In genomic region chr1:41355356-41355755, GRCh38 we compare ENCODE assay signal across 18 cellular contexts. TPM values are rescaled to one million over a fixed set of nuclear protein-coding genes. Genes with fewer than 3 reads are reported as not detected.
"Had no signal": no experiment of that assay in that cellular context is flagged by ENCODE, and none has a peak within 500 bp of the region (broad histone marks: within the 10 kb centered on the region; RNA-seq: fewer than 3 reads in every experiment).

No MANE protein-coding gene starts in this region.

- FAIRE-seq: endothelial cell of umbilical vein had no signal

- H3K4me3 Mint-ChIP-seq: activated CD4-positive, alpha-beta T cell treated with anti-CD3 and anti-CD28 coated beads, Interleukin-2, amount 10 ng/mL, durations not matched to agents 24 days and 14 days; immature natural killer cell; naive thymus-derived CD8-positive, alpha-beta T cell had no signal

- H3K9me3 Mint-ChIP-seq: activated CD4-positive, alpha-beta T cell treated with anti-CD3 and anti-CD28 coated beads, Interleukin-2, amount 10 ng/mL, durations not matched to agents 24 days and 14 days; activated T-helper 2 cell treated with anti-CD3 and anti-CD28 coated beads, Interferon-gamma antibody, Interleukin-2, Interleukin-4, amounts not matched to agents 10 μg/mL and 5 μg/mL and 100 μg/mL, durations not matched to agents 14 hours and 24 hours and 36 hours; immature natural killer cell; naive thymus-derived CD8-positive, alpha-beta T cell had no signal

- H3K4me1 Mint-ChIP-seq: activated CD4-positive, alpha-beta T cell treated with anti-CD3 and anti-CD28 coated beads, Interleukin-2, amount 10 ng/mL, durations not matched to agents 24 days and 14 days had no signal

- H3K36me3 Mint-ChIP-seq: naive thymus-derived CD8-positive, alpha-beta T cell had no signal

- H3K27ac ChIP-seq: ascending aorta, esophagus muscularis mucosa, tibial nerve had no signal

- H3K9me3 ChIP-seq: ascending aorta, esophagus muscularis mucosa, tibial nerve had no signal

- H3K27ac Mint-ChIP-seq: activated CD4-positive, alpha-beta T cell treated with anti-CD3 and anti-CD28 coated beads, Interleukin-2, amount 10 ng/mL, durations not matched to agents 24 days and 14 days; activated T-helper 2 cell treated with anti-CD3 and anti-CD28 coated beads, Interferon-gamma antibody, Interleukin-2, Interleukin-4, amounts not matched to agents 10 μg/mL and 5 μg/mL and 100 μg/mL, durations not matched to agents 14 hours and 24 hours and 36 hours; naive thymus-derived CD8-positive, alpha-beta T cell had no signal

- ATAC-seq: naive thymus-derived CD8-positive, alpha-beta T cell; stimulated activated naive CD8-positive, alpha-beta T cell treated with anti-CD3 and anti-CD28 coated beads, Interleukin-15, Interleukin-2, amounts not matched to agents 100 U/mL and 50 U/mL, for 24 hours had no signal

- DNase-seq: activated CD4-positive, alpha-beta T cell treated with anti-CD3 and anti-CD28 coated beads, Interleukin-2, amount 10 ng/mL, durations not matched to agents 24 days and 14 days; activated naive CD4-positive, alpha-beta T cell treated with anti-CD3 and anti-CD28 coated beads, Interleukin-2, amount 50 U/mL, for 16 hours; effector CD8-positive, alpha-beta T cell; immature natural killer cell; kidney glomerular epithelial cell; mesenchymal stem cell; naive thymus-derived CD8-positive, alpha-beta T cell; nucleus accumbens; retina; stimulated activated CD4-positive, alpha-beta T cell treated with anti-CD3 and anti-CD28 coated beads, Interleukin-2, amount 100 ng/mL, for 24 hours; stimulated activated naive CD8-positive, alpha-beta T cell treated with anti-CD3 and anti-CD28 coated beads, Interleukin-15, Interleukin-2, amounts not matched to agents 100 U/mL and 50 U/mL, for 24 hours; substantia nigra had no signal

- H3K4me3 ChIP-seq: ascending aorta, esophagus muscularis mucosa, tibial nerve had no signal

- H3K27me3 ChIP-seq: ascending aorta, esophagus muscularis mucosa had no signal

- H3K36me3 ChIP-seq: ascending aorta, esophagus muscularis mucosa, tibial nerve had no signal

RNA-seq across cellular contexts. Expression of gene FOXO6, which starts 5.9 kb away (rescaled TPM):
- total RNA-seq: activated CD4-positive, alpha-beta T cell treated with anti-CD3 and anti-CD28 coated beads, Interleukin-2, amount 10 ng/mL, durations not matched to agents 24 days and 14 days; T-helper 1 cell treated with Interleukin-12 subunit alpha and Interleukin-12 subunit beta and Interleukin-4 antibody, amounts not matched to agents 30 ng/mL and 1 ng/mL, for 36 hours had no signal
- polyA plus RNA-seq: immature natural killer cell; naive thymus-derived CD8-positive, alpha-beta T cell had no signal
